ENCODE assay signal across 11 cellular contexts in genomic region chr2:10380048-10380926, GRCh38.
A peak's percentile ranks its signal among the peaks of the same experiment; 100 is the strongest.
DNase-seq lines count a peak whose midpoint lies in the region; ATAC-seq, FAIRE-seq and TF ChIP-seq lines count a peak whose summit lies in the region.
"Had no signal": no experiment of that assay in that cellular context is flagged by ENCODE, and none has a peak within 500 bp of the region (broad histone marks: within the 10 kb centered on the region; RNA-seq: fewer than 3 reads in every experiment).

No MANE protein-coding gene starts in this region.

- intact Hi-C loops in K562 (cut with micrococcal nuclease) = no loop called here
- intact Hi-C loops in activated T-helper 2 cell treated with anti-CD3 and anti-CD28 coated beads, Interferon-gamma antibody, Interleukin-2, Interleukin-4, amounts not matched to agents 10 μg/mL and 5 μg/mL and 100 μg/mL, durations not matched to agents 14 hours and 24 hours and 36 hours (cut with micrococcal nuclease) = no loop called here

- H3F3A ChIP-seq in SK-N-SH (replicated peaks; ENCODE audit: insufficient read depth) = no peaks in the 10 kb centered on the region

- no peak overlapping the region for H3K9ac ChIP-seq in SK-N-SH
- no peak overlapping the region for H3K9ac ChIP-seq in K562 (ENCODE audit: insufficient read depth in 1 of 2, low read depth in 2 of 2, low read length in 2 of 2)

- H3K4me1 Mint-ChIP-seq in activated T-helper 2 cell treated with anti-CD3 and anti-CD28 coated beads, Interferon-gamma antibody, Interleukin-2, Interleukin-4, amounts not matched to agents 10 μg/mL and 5 μg/mL and 100 μg/mL, durations not matched to agents 14 hours and 24 hours and 36 hours (ENCODE audit: low read depth) = peaks cover 67% of the 10 kb centered on the region

- H3K9me2 ChIP-seq in SK-N-SH = no peaks in the 10 kb centered on the region

- FAIRE-seq in K562 (lab: Jason Lieb, UNC) = no peak

- H3K27ac ChIP-seq in SK-N-SH (ENCODE audit: low read depth in 2 of 2, low read length in 1 of 2) = peak overlapping the region in 1 of 2 experiments; percentile 17; a peak in 2 of 4 replicates
- no peak overlapping the region for H3K27ac ChIP-seq in K562 (ENCODE audit: extremely low read depth, low read depth, low read length)
- H3K27ac ChIP-seq: epithelial cell of prostate, SJSA1 had no signal

- TF ChIP-seq CTCF in SK-N-SH (IDR thresholded peaks at IDR 0.05) = no peak
- no peak for TF ChIP-seq CTCF in NB4 (IDR thresholded peaks at IDR 0.05; ENCODE audit: low read depth, low read length)
- no peak for TF ChIP-seq CTCF in K562 (IDR thresholded peaks at IDR 0.05 in 2 of 3, conservative IDR thresholded peaks at IDR 0.05 in 1 of 3; ENCODE audit: insufficient read depth in 2 of 3, low read depth in 1 of 3, low read length in 3 of 3)

- in situ Hi-C loops in K562 (cut with MboI) = no loop called here

- no peak overlapping the region for H3K27ac Mint-ChIP-seq in activated T-helper 2 cell treated with anti-CD3 and anti-CD28 coated beads, Interferon-gamma antibody, Interleukin-2, Interleukin-4, amounts not matched to agents 10 μg/mL and 5 μg/mL and 100 μg/mL, durations not matched to agents 14 hours and 24 hours and 36 hours

- no peak overlapping the region for H3K4me3 Mint-ChIP-seq in activated T-helper 2 cell treated with anti-CD3 and anti-CD28 coated beads, Interferon-gamma antibody, Interleukin-2, Interleukin-4, amounts not matched to agents 10 μg/mL and 5 μg/mL and 100 μg/mL, durations not matched to agents 14 hours and 24 hours and 36 hours (ENCODE audit: low read depth)

- 90% methylated on average over 9 of the region's 9 CpGs for WGBS in SK-N-SH (ENCODE audit: low lambda C conversion rate)
- 78% methylated on average over 9 of the region's 9 CpGs for WGBS in K562 (ENCODE audit: insufficient coverage, low coverage, missing lambda C conversion rate)

- ATAC-seq in SK-N-SH treated with all-trans-retinoic acid at 6 μM for 48 hours (no peak), K562 (no peak)

- TF ChIP-seq EP300 in SK-N-SH (IDR thresholded peaks at IDR 0.05; ENCODE audit: borderline replicate concordance in 1 of 2, low read depth in 1 of 2, low read length in 1 of 2) (no peak), K562 (IDR thresholded peaks at IDR 0.05; ENCODE audit: low read length) (no peak)

- peaks cover 0 to 55% of the 10 kb centered on the region in 2 experiments; a peak in 1 of 4 replicates for H3K4me1 ChIP-seq in SK-N-SH (ENCODE audit: control insufficient read depth in 1 of 2, insufficient read depth in 2 of 2, low read depth in 1 of 2, low read length in 1 of 2)
- H3K4me1 ChIP-seq in K562 (replicated peaks in 1 of 2; ENCODE audit: control insufficient read depth in 2 of 2, insufficient read depth in 2 of 2, low read length in 2 of 2) = peaks cover 5 to 29% of the 10 kb centered on the region in 2 experiments; a peak in 4 of 5 replicates

- no peaks in the 10 kb centered on the region for H3K9me3 Mint-ChIP-seq in activated T-helper 2 cell treated with anti-CD3 and anti-CD28 coated beads, Interferon-gamma antibody, Interleukin-2, Interleukin-4, amounts not matched to agents 10 μg/mL and 5 μg/mL and 100 μg/mL, durations not matched to agents 14 hours and 24 hours and 36 hours

- no peak overlapping the region for H3K4me3 ChIP-seq in SK-N-SH (ENCODE audit: low read depth in 2 of 2, low read length in 1 of 2)
- H3K4me3 ChIP-seq in NB4 (ENCODE audit: low read depth, low read length) = no peak overlapping the region
- no peak overlapping the region for H3K4me3 ChIP-seq in K562
- H3K4me3 ChIP-seq: SJSA1 had no signal

- H3K27me3 Mint-ChIP-seq in activated T-helper 2 cell treated with anti-CD3 and anti-CD28 coated beads, Interferon-gamma antibody, Interleukin-2, Interleukin-4, amounts not matched to agents 10 μg/mL and 5 μg/mL and 100 μg/mL, durations not matched to agents 14 hours and 24 hours and 36 hours (ENCODE audit: low read depth) = no peaks in the 10 kb centered on the region

- H3K27me3 ChIP-seq in SK-N-SH (ENCODE audit: insufficient read depth) (no peaks in the 10 kb centered on the region), K562 (ENCODE audit: control insufficient read depth in 2 of 2, insufficient read depth in 2 of 2, low read length in 2 of 2) (no peaks in the 10 kb centered on the region)
- H3K27me3 ChIP-seq: SJSA1 had no signal

- no peaks in the 10 kb centered on the region for H3K36me3 ChIP-seq in SK-N-SH (replicated peaks in 1 of 2; ENCODE audit: control insufficient read depth in 1 of 2, insufficient read depth in 2 of 2, low read length in 1 of 2)
- H3K36me3 ChIP-seq in K562 (ENCODE audit: control insufficient read depth, insufficient read depth, low read length) = no peaks in the 10 kb centered on the region; the same call in 2 of the 3 replicates
- H3K36me3 ChIP-seq: SJSA1 had no signal

- CTCF ChIA-PET in SK-N-SH (lab: Yijun Ruan, JAX) = interaction anchor here (0.6 to 1.3 kb wide), 9 partner anchors 13 to 55 kb away, joined by 3 to 7 read pairs (median 3); no protein-coding TSS in a partner anchor
- CTCF ChIA-PET in K562 (lab: Yijun Ruan, JAX; ENCODE audit: low intra/inter-chr PET ratio) = no interaction called here

- no peak overlapping the region for H2AFZ ChIP-seq in SK-N-SH (ENCODE audit: low read depth)
- H2AFZ ChIP-seq in K562 (ENCODE audit: low read depth, low read length) = no peak overlapping the region

- no peaks in the 10 kb centered on the region for H3K79me2 ChIP-seq in SK-N-SH (ENCODE audit: insufficient read depth)
- H3K79me2 ChIP-seq in K562 (ENCODE audit: control insufficient read depth, insufficient read depth, low read length) = peaks cover 30% of the 10 kb centered on the region

- H3K9me3 ChIP-seq in SK-N-SH (no peaks in the 10 kb centered on the region), K562 (replicated peaks; ENCODE audit: control insufficient read depth, insufficient read depth, low read depth, low read length) (no peaks in the 10 kb centered on the region)
- H3K9me3 ChIP-seq: SJSA1 had no signal

- TF ChIP-seq POLR2A in NB4 (IDR thresholded peaks at IDR 0.05; ENCODE audit: extremely low read depth, insufficient read length) (no peak), K562 (conservative IDR thresholded peaks at IDR 0.05) (no peak)

- H3K9me1 ChIP-seq in K562 (ENCODE audit: control insufficient read depth, insufficient read depth, low read length) = peaks cover 3% of the 10 kb centered on the region

- H4K20me1 ChIP-seq in SK-N-SH (ENCODE audit: insufficient read depth) (peaks cover 3% of the 10 kb centered on the region; the same call in 1 of the 2 replicates), K562 (replicated peaks; ENCODE audit: control insufficient read depth, insufficient read depth, low read length) (peaks cover 40% of the 10 kb centered on the region)

- no peak for TF ChIP-seq RAD21 in SK-N-SH (IDR thresholded peaks at IDR 0.05; ENCODE audit: low read length)
- no peak for TF ChIP-seq RAD21 in K562 (CRISPR knock-in tag; conservative IDR thresholded peaks at IDR 0.05 in 1 of 2, IDR thresholded peaks at IDR 0.05 in 1 of 2)

- no TSS peak for BruUV-seq in K562 (replicated peaks; lab: Mats Ljungman, UMichigan)

- POLR2A ChIA-PET in SK-N-SH (lab: Yijun Ruan, JAX) (no interaction called here), K562 (lab: Yijun Ruan, JAX) (interaction anchor here (0.6 to 1.9 kb wide), 6 partner anchors 11 to 306 kb away, joined by 3 to 8 read pairs (median 4); no protein-coding TSS in a partner anchor)

- H3K36me3 Mint-ChIP-seq in activated T-helper 2 cell treated with anti-CD3 and anti-CD28 coated beads, Interferon-gamma antibody, Interleukin-2, Interleukin-4, amounts not matched to agents 10 μg/mL and 5 μg/mL and 100 μg/mL, durations not matched to agents 14 hours and 24 hours and 36 hours (ENCODE audit: low read depth) = peaks cover 3% of the 10 kb centered on the region

- DNase-seq in SK-N-SH (no peak), NB4 (ENCODE audit: low read depth) (peak; percentile 94), K562 (ENCODE audit: extremely low read depth in 1 of 4, low spot score in 3 of 4) (no peak), renal cortical epithelial cell (ENCODE audit: low read depth) (peak; percentile 76), HuH-7.5 (ENCODE audit: low spot score) (no peak), HUDEP-2 (lab: John Stamatoyannopoulos, UW; ENCODE audit: unreplicated experiment in 76 of 76) (no peak)
- no peak for DNase-seq in activated T-helper 2 cell treated with anti-CD3 and anti-CD28 coated beads, Interferon-gamma antibody, Interleukin-2, Interleukin-4, amounts not matched to agents 10 μg/mL and 5 μg/mL and 100 μg/mL, durations not matched to agents 14 hours and 24 hours and 36 hours (ENCODE audit: low spot score)
- DNase-seq: activated CD4-positive, alpha-beta T cell treated with anti-CD3 and anti-CD28 coated beads, Interleukin-2, amount 50 U/mL, for 4 hours had no signal

- H3K4me2 ChIP-seq in SK-N-SH (no peak overlapping the region), K562 (ENCODE audit: insufficient read depth, low read length) (no peak overlapping the region)

TF ChIP-seq in SK-N-SH, 30 proteins besides CTCF, POLR2A, EP300 and RAD21:
- no peak for TF ChIP-seq GATA2 (CRISPR knock-in tag; IDR thresholded peaks at IDR 0.05)
- TF ChIP-seq NFIC (IDR thresholded peaks at IDR 0.05; ENCODE audit: borderline replicate concordance) = 0 out of 2 replicates have a peak, but pooled peaks have one; percentile 12

TF ChIP-seq in SK-N-SH treated with all-trans-retinoic acid at 6 μM for 48 hours, 23 proteins besides CTCF, POLR2A, EP300 and RAD21 (continues in another document):
- no peak for TF ChIP-seq GLIS3 (CRISPR knock-in tag; IDR thresholded peaks at IDR 0.05)
- no peak for TF ChIP-seq ESRRG (CRISPR knock-in tag; IDR thresholded peaks at IDR 0.05)
- no peak for TF ChIP-seq SNAI2 (CRISPR knock-in tag; IDR thresholded peaks at IDR 0.05)

TF ChIP-seq in K562, 482 proteins besides CTCF, POLR2A, EP300 and RAD21:
- TF ChIP-seq CEBPB (tag; IDR thresholded peaks at IDR 0.05) (peak; percentile 22; the same call in 1 of the 2 replicates), ZFP36 (IDR thresholded peaks at IDR 0.05; ENCODE audit: low read depth, low read length, partially characterized antibody) (peak; percentile 90), NFIC (IDR thresholded peaks at IDR 0.05) (peak; percentile 81), EZH2 (IDR thresholded peaks at IDR 0.05; ENCODE audit: borderline replicate concordance, low read depth, low read length) (no peak), E2F6 (IDR thresholded peaks at IDR 0.05; ENCODE audit: borderline replicate concordance in 1 of 2, extremely low read depth in 1 of 2, insufficient read depth in 1 of 2, insufficient read length in 1 of 2, low read depth in 1 of 2, low read length in 1 of 2, poor library complexity in 1 of 2, severe bottlenecking in 1 of 2) (no peak), ZNF282 (CRISPR knock-in tag; IDR thresholded peaks at IDR 0.05) (no peak)

Comparison
In these comparisons a context has a peak if more than half of its experiments do, and no peak if none do; other contexts are left out.
1. DNase-seq: peak in NB4 (single experiment) and renal cortical epithelial cell (single experiment); none in SK-N-SH (single experiment), K562 (0 of 4), activated T-helper 2 cell treated with anti-CD3 and anti-CD28 coated beads, Interferon-gamma antibody, Interleukin-2, Interleukin-4, amounts not matched to agents 10 μg/mL and 5 μg/mL and 100 μg/mL, durations not matched to agents 14 hours and 24 hours and 36 hours (single experiment), HuH-7.5 (single experiment) and HUDEP-2 (0 of 76).
2. Of the 27 proteins assayed by ChIP-seq in both K562 and SK-N-SH: peak only in K562: none; only in SK-N-SH: none; in both: NFIC; in neither: 26.